Comparison of ENCODE assay signal across 8 cellular contexts in genomic region chr22:29480512-29481264, GRCh38. TPM values are rescaled to one million over a fixed set of nuclear protein-coding genes. Genes with fewer than 3 reads are reported as not detected.
DNase-seq lines count a peak whose midpoint lies in the region; FAIRE-seq and TF ChIP-seq lines count a peak whose summit lies in the region.

No MANE protein-coding gene starts in this region.

- peaks cover 36% of the 10 kb centered on the region for H3K27me3 ChIP-seq in MG63

- FAIRE-seq in GM19239 (lab: Jason Lieb, UNC), result no peak

- peak overlapping the region; percentile 87 for H3K4me3 Mint-ChIP-seq in nephron progenitor cell

- H3K27me3 Mint-ChIP-seq in nephron progenitor cell (ENCODE audit: low read depth, poor library complexity), result peaks cover 77% of the 10 kb centered on the region

- H3K4me3 ChIP-seq in epithelial cell of esophagus (ENCODE audit: low read length), result peak overlapping the region; percentile 45
- no peak overlapping the region for H3K4me3 ChIP-seq in MG63

- peaks cover 8% of the 10 kb centered on the region for H3K9me3 Mint-ChIP-seq in nephron progenitor cell

- peaks cover 30% of the 10 kb centered on the region for H3K4me1 Mint-ChIP-seq in nephron progenitor cell

- H3K27ac Mint-ChIP-seq in nephron progenitor cell, result no peak overlapping the region

- TF ChIP-seq CTCF in epithelial cell of esophagus (IDR thresholded peaks at IDR 0.05; ENCODE audit: insufficient read depth, low read depth, low read length, missing control alignments) (no peak), nephron progenitor cell (IDR thresholded peaks at IDR 0.05) (peak; percentile 34)

- peaks cover 4% of the 10 kb centered on the region for H3K36me3 Mint-ChIP-seq in nephron progenitor cell (ENCODE audit: low read depth)

- H3K36me3 ChIP-seq in MG63, result no peaks in the 10 kb centered on the region

- H3K9me3 ChIP-seq in MG63, result no peaks in the 10 kb centered on the region

- DNase-seq in GM19239 (ENCODE audit: insufficient read length, low spot score), result peak; percentile 57
- peak; percentile 8 for DNase-seq in activated CD4-positive, alpha-beta T cell treated with anti-CD3 and anti-CD28 coated beads, Interleukin-2, amount 50 U/mL, for 1 hour
- peak; percentile 73 for DNase-seq in epithelial cell of esophagus (ENCODE audit: low read depth)
- DNase-seq in nephron progenitor cell, result peak; percentile 70
- DNase-seq in AML-193 (lab: John Stamatoyannopoulos, UW), result no peak
- DNase-seq in MG63, result no peak
- DNase-seq in NCI-H2081 treated with DMSO at 0.1 percent for 48 hours (lab: John Stamatoyannopoulos, UW), result no peak
- no peak for DNase-seq in pons (ENCODE audit: low spot score)

RNA-seq across cellular contexts. Expression of gene NEFH, which starts 0.7 kb away (rescaled TPM):
- not detected in 2 replicates for total RNA-seq in MG63 (2014; rRNA removed; shearing (Covaris generic); ENCODE audit: low replicate concordance)

RNA-seq across cellular contexts. Expression of gene RFPL1, which starts 42.3 kb away (rescaled TPM):
- not detected in 2 replicates for total RNA-seq in MG63 (2014; rRNA removed; shearing (Covaris generic); ENCODE audit: low replicate concordance)

Comparison
In these comparisons a context has a peak if more than half of its experiments do, and no peak if none do; other contexts are left out.
1. DNase-seq: peak in GM19239 (single experiment), activated CD4-positive, alpha-beta T cell treated with anti-CD3 and anti-CD28 coated beads, Interleukin-2, amount 50 U/mL, for 1 hour (single experiment), epithelial cell of esophagus (single experiment) and nephron progenitor cell (single experiment); none in AML-193 (0 of 2), MG63 (single experiment), NCI-H2081 treated with DMSO at 0.1 percent for 48 hours (single experiment) and pons (single experiment).